In the genomic region with DNA sequence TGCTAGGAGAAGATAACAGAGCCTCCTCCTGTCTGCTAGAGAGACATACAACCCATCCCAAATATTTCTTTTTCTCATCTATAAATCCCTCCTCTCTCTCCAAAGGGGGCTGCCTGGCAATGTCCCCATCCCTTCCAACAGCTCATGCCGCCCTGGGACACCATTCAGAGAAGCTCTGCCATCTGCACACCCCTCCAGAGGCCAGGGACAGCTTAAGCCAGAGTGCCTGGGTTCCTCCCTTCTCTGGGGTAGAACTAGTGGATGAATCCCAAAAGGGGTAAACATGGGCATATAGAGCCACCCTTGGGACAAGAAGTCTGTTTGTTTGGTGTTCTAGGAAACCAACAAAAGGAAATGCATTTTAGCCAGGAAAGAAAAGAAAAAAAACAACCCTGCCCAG, we compare ENCODE assay signal across 32 cellular contexts. TPM values are rescaled to one million over a fixed set of nuclear protein-coding genes. Genes with fewer than 3 reads are reported as not detected.
"Had no signal": no experiment of that assay in that cellular context is flagged by ENCODE, and none has a peak within 500 bp of the region (broad histone marks: within the 10 kb centered on the region; RNA-seq: fewer than 3 reads in every experiment).

No MANE protein-coding gene starts in this region.

- H3K4me3 Mint-ChIP-seq: stimulated activated effector memory CD8-positive, alpha-beta T cell treated with anti-CD3 and anti-CD28 coated beads, Interleukin-12 subunit alpha, Interleukin-12 subunit beta, amount 100 ng/mL, for 72 hours; stimulated activated memory B cell treated with anti-CD40 and anti-IgM and Interleukin-4, amounts not matched to agents 10 μg/mL and 1 μg/mL and 100 μg/mL, for 72 hours; stimulated activated naive B cell treated with anti-CD40 and anti-IgM and Interleukin-4, amounts not matched to agents 10 μg/mL and 1 μg/mL and 100 μg/mL, for 72 hours; stimulated activated naive CD8-positive, alpha-beta T cell treated with anti-CD3 and anti-CD28 coated beads, Interleukin-15, amount 100 ng/mL, for 72 hours; stimulated activated naive CD8-positive, alpha-beta T cell treated with anti-CD3 and anti-CD28 coated beads, Interleukin-15, Interleukin-2, amounts not matched to agents 100 ng/mL and 50 ng/mL, for 24 hours; type B pancreatic cell had no signal

- H3K9me3 ChIP-seq: stomach, suprapubic skin, testis, thoracic aorta, thyroid gland, tibial artery, tibial nerve, transverse colon, upper lobe of left lung, upper lobe of right lung, uterus, vagina had no signal

- H3K27ac ChIP-seq: stomach, suprapubic skin, testis, thoracic aorta, thyroid gland, tibial artery, tibial nerve, transverse colon, upper lobe of left lung, upper lobe of right lung, uterus, vagina had no signal

- H3K4me1 ChIP-seq: stomach, testis, thyroid gland, tibial artery, tibial nerve, transverse colon, upper lobe of left lung, uterus, vagina had no signal

- H3K9me3 Mint-ChIP-seq: stimulated activated effector memory CD8-positive, alpha-beta T cell treated with anti-CD3 and anti-CD28 coated beads, Interleukin-12 subunit alpha, Interleukin-12 subunit beta, amount 100 ng/mL, for 72 hours; stimulated activated memory B cell treated with anti-CD40 and anti-IgM and Interleukin-4, amounts not matched to agents 10 μg/mL and 1 μg/mL and 100 μg/mL, for 72 hours; stimulated activated naive B cell treated with anti-CD40 and anti-IgM and Interleukin-4, amounts not matched to agents 10 μg/mL and 1 μg/mL and 100 μg/mL, for 72 hours; stimulated activated naive CD8-positive, alpha-beta T cell treated with anti-CD3 and anti-CD28 coated beads, Interleukin-15, amount 100 ng/mL, for 72 hours; stimulated activated naive CD8-positive, alpha-beta T cell treated with anti-CD3 and anti-CD28 coated beads, Interleukin-15, Interleukin-2, amounts not matched to agents 100 ng/mL and 50 ng/mL, for 24 hours; type B pancreatic cell had no signal

- H3K36me3 ChIP-seq: stomach, suprapubic skin, thoracic aorta, thyroid gland, tibial artery, tibial nerve, transverse colon, upper lobe of left lung, upper lobe of right lung, uterus, vagina had no signal

- H3K36me3 Mint-ChIP-seq: stimulated activated effector memory CD8-positive, alpha-beta T cell treated with anti-CD3 and anti-CD28 coated beads, Interleukin-12 subunit alpha, Interleukin-12 subunit beta, amount 100 ng/mL, for 72 hours; stimulated activated memory B cell treated with anti-CD40 and anti-IgM and Interleukin-4, amounts not matched to agents 10 μg/mL and 1 μg/mL and 100 μg/mL, for 72 hours; stimulated activated naive B cell treated with anti-CD40 and anti-IgM and Interleukin-4, amounts not matched to agents 10 μg/mL and 1 μg/mL and 100 μg/mL, for 72 hours; type B pancreatic cell had no signal

- H3K4me3 ChIP-seq: stomach, suprapubic skin, testis, thoracic aorta, thyroid gland, tibial artery, tibial nerve, transverse colon, upper lobe of left lung, upper lobe of right lung, uterus, vagina had no signal

- H3K27ac Mint-ChIP-seq: stimulated activated effector memory CD8-positive, alpha-beta T cell treated with anti-CD3 and anti-CD28 coated beads, Interleukin-12 subunit alpha, Interleukin-12 subunit beta, amount 100 ng/mL, for 72 hours; stimulated activated naive CD8-positive, alpha-beta T cell treated with anti-CD3 and anti-CD28 coated beads, Interleukin-15, amount 100 ng/mL, for 72 hours; stimulated activated naive CD8-positive, alpha-beta T cell treated with anti-CD3 and anti-CD28 coated beads, Interleukin-15, Interleukin-2, amounts not matched to agents 100 ng/mL and 50 ng/mL, for 24 hours; type B pancreatic cell had no signal

- DNase-seq: stimulated activated CD4-positive, alpha-beta T cell treated with anti-CD3 and anti-CD28 coated beads, Interleukin-2, amount 100 ng/mL, for 48 hours; stimulated activated CD4-positive, alpha-beta T cell treated with anti-CD3 and anti-CD28 coated beads, Interleukin-4, amount 100 ng/mL, for 1 hour; stimulated activated CD4-positive, alpha-beta T cell treated with anti-CD3 and anti-CD28 coated beads, Interleukin-4, amount 100 ng/mL, for 24 hours; stimulated activated CD4-positive, alpha-beta T cell treated with anti-CD3 and anti-CD28 coated beads, Interleukin-4, amount 100 ng/mL, for 4 hours; stimulated activated CD8-positive, alpha-beta memory T cell treated with anti-CD3 and anti-CD28 coated beads, Interleukin-4, amount 100 ng/mL, for 48 hours; stimulated activated naive B cell treated with anti-CD40 and anti-IgM and Interleukin-4, amounts not matched to agents 10 μg/mL and 1 μg/mL and 100 μg/mL, for 72 hours; stimulated activated naive CD4-positive, alpha-beta T cell; stimulated activated naive CD4-positive, alpha-beta T cell treated with Interleukin-2 at 50 U/mL for 16 hours; stimulated activated naive CD8-positive, alpha-beta T cell treated with anti-CD3 and anti-CD28 coated beads, Interleukin-15, amount 100 ng/mL, for 72 hours; stimulated activated naive CD8-positive, alpha-beta T cell treated with anti-CD3 and anti-CD28 coated beads, Interleukin-15, Interleukin-2, amounts not matched to agents 100 U/mL and 50 U/mL, for 24 hours; stomach; substantia nigra; testis; thyroid gland; tibial artery; transverse colon; trophoblast cell; upper lobe of left lung; upper lobe of right lung; uterus had no signal

- H3K27me3 ChIP-seq: testis, thyroid gland, upper lobe of left lung, uterus, vagina had no signal

RNA-seq across cellular contexts. Expression of a gene that starts 2.6 kb away (rescaled TPM):
- total RNA-seq: stomach, subcutaneous adipose tissue, thoracic aorta, tibial nerve, transverse colon, upper lobe of left lung, upper lobe of right lung, ureter, urinary bladder, uterus, vagina had no signal
- polyA plus RNA-seq: urinary bladder had no signal

RNA-seq across cellular contexts. Expression of a gene that starts 43.3 kb away (rescaled TPM):
- total RNA-seq: subcutaneous adipose tissue, temporal lobe, testis, thoracic aorta, thyroid gland, tibial nerve, transverse colon, upper lobe of right lung, ureter, uterus, vagina had no signal
- polyA plus RNA-seq: stomach, urinary bladder had no signal

RNA-seq across cellular contexts. Expression of a gene that starts 44.9 kb away (rescaled TPM):
- total RNA-seq: suprapubic skin, tibial nerve, transverse colon, vagina had no signal
